Comparison of ENCODE assay signal across 1 cellular context in the genomic region with DNA sequence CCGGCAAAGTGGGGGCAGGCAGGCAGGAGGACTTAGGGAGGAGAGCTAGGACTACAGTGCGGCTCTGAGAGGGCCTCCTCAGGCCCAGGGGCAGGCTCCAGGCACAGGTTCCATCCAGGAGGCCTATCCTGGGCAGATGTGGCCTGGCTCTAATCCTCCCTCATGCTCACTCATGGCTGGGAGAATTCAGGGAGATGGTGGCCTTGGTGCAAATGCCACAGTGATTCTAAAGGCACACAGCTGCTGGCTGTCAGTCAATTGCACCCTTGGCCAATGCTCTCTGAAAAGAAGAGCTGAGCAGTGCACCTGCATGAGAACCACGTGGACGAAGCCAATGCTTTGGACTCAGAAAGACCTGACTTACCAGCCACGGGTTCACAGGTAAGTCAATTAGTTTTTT.
TF ChIP-seq lines count a peak whose summit lies in the region.

No MANE protein-coding gene starts in this region.

TF ChIP-seq in IMR-90, 13 proteins besides CTCF, POLR2A, EP300 and RAD21:
- no peak for TF ChIP-seq MXI1 (IDR thresholded peaks at IDR 0.05; ENCODE audit: borderline replicate concordance, low read depth, low read length)
- no peak for TF ChIP-seq NFE2L2 (IDR thresholded peaks at IDR 0.05; ENCODE audit: low read depth, low read length)
- TF ChIP-seq MAFK (IDR thresholded peaks at IDR 0.05; ENCODE audit: low read depth, low read length): no peak
- no peak for TF ChIP-seq CHD1 (IDR thresholded peaks at IDR 0.05; ENCODE audit: low read depth, low read length)
- TF ChIP-seq FOS (IDR thresholded peaks at IDR 0.05; ENCODE audit: low read depth, low read length): no peak
- TF ChIP-seq MAZ (IDR thresholded peaks at IDR 0.05; ENCODE audit: borderline replicate concordance, low read depth, low read length): no peak
- TF ChIP-seq, protein P1, sequence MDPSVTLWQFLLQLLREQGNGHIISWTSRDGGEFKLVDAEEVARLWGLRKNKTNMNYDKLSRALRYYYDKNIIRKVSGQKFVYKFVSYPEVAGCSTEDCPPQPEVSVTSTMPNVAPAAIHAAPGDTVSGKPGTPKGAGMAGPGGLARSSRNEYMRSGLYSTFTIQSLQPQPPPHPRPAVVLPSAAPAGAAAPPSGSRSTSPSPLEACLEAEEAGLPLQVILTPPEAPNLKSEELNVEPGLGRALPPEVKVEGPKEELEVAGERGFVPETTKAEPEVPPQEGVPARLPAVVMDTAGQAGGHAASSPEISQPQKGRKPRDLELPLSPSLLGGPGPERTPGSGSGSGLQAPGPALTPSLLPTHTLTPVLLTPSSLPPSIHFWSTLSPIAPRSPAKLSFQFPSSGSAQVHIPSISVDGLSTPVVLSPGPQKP (IDR thresholded peaks at IDR 0.05; ENCODE audit: borderline replicate concordance, low read depth, low read length): no peak
- TF ChIP-seq BHLHE40 (IDR thresholded peaks at IDR 0.05; ENCODE audit: low read depth, low read length): no peak
- no peak for TF ChIP-seq RFX5 (IDR thresholded peaks at IDR 0.05; ENCODE audit: low read depth, low read length)
- no peak for TF ChIP-seq CEBPB (IDR thresholded peaks at IDR 0.05; ENCODE audit: low read depth, low read length)
- TF ChIP-seq RCOR1 (IDR thresholded peaks at IDR 0.05; ENCODE audit: insufficient replicate concordance, low read length): no peak
- TF ChIP-seq, protein P2, sequence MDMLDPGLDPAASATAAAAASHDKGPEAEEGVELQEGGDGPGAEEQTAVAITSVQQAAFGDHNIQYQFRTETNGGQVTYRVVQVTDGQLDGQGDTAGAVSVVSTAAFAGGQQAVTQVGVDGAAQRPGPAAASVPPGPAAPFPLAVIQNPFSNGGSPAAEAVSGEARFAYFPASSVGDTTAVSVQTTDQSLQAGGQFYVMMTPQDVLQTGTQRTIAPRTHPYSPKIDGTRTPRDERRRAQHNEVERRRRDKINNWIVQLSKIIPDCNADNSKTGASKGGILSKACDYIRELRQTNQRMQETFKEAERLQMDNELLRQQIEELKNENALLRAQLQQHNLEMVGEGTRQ (IDR thresholded peaks at IDR 0.05; ENCODE audit: low read depth, low read length): no peak
- TF ChIP-seq SMC3 (IDR thresholded peaks at IDR 0.05; ENCODE audit: low read depth, low read length): no peak
TF ChIP-seq in IMR-90: peak in this region for 0.
